In genomic region chr1:230624097-230624713, GRCh38 we compare ENCODE assay signal across 34 cellular contexts.
"Had no signal": no experiment of that assay in that cellular context is flagged by ENCODE, and none has a peak within 500 bp of the region (broad histone marks: within the 10 kb centered on the region; RNA-seq: fewer than 3 reads in every experiment).

No MANE protein-coding gene starts in this region.

- H3K4me1 ChIP-seq: adrenal gland, body of pancreas, esophagus squamous epithelium, gastroesophageal sphincter had no signal

- H3K27ac Mint-ChIP-seq: activated CD4-positive, alpha-beta memory T cell treated with anti-CD3 and anti-CD28 coated beads for 36 hours; activated CD4-positive, alpha-beta T cell treated with anti-CD3 and anti-CD28 coated beads for 36 hours; activated CD4-positive, alpha-beta T cell treated with anti-CD3 and anti-CD28 coated beads, Interleukin-2, amount 10 ng/mL, durations not matched to agents 24 days and 14 days; activated CD8-positive, alpha-beta memory T cell treated with anti-CD3 and anti-CD28 coated beads, Interleukin-2, amount 10 ng/mL, durations not matched to agents 7 days and 5 days; activated CD8-positive, alpha-beta T cell treated with anti-CD3 and anti-CD28 coated beads, Interleukin-2, amount 10 ng/mL, durations not matched to agents 7 days and 5 days; activated naive CD4-positive, alpha-beta T cell treated with anti-CD3 and anti-CD28 coated beads for 36 hours; activated naive CD4-positive, alpha-beta T cell treated with anti-CD3 and anti-CD28 coated beads, Interleukin-2, amount 50 U/mL, for 24 hours; activated naive CD8-positive, alpha-beta T cell treated with anti-CD3 and anti-CD28 coated beads for 36 hours; activated naive CD8-positive, alpha-beta T cell treated with anti-CD3 and anti-CD28 coated beads, Interleukin-2, amount 50 U/mL, for 24 hours; activated T-helper 1 cell treated with anti-CD3 and anti-CD28 coated beads, Interleukin-12 subunit alpha, Interleukin-12 subunit beta, Interleukin-2, Interleukin-4 antibody, amounts not matched to agents 30 ng/mL and 10 ng/mL and 1 ng/mL, durations not matched to agents 14 hours and 24 hours and 36 hours; activated T-helper 2 cell treated with anti-CD3 and anti-CD28 coated beads, Interferon-gamma antibody, Interleukin-2, Interleukin-4, amounts not matched to agents 10 μg/mL and 5 μg/mL and 100 μg/mL, durations not matched to agents 14 hours and 24 hours and 36 hours; effector memory CD8-positive, alpha-beta T cell had no signal

- H3K36me3 Mint-ChIP-seq: activated CD4-positive, alpha-beta memory T cell treated with anti-CD3 and anti-CD28 coated beads for 36 hours; activated CD8-positive, alpha-beta memory T cell treated with anti-CD3 and anti-CD28 coated beads, Interleukin-2, amount 10 ng/mL, durations not matched to agents 7 days and 5 days; activated naive CD4-positive, alpha-beta T cell treated with anti-CD3 and anti-CD28 coated beads, Interleukin-2, amount 50 U/mL, for 24 hours; activated naive CD8-positive, alpha-beta T cell treated with anti-CD3 and anti-CD28 coated beads for 36 hours had no signal

- FAIRE-seq: colon, endometrium, endothelial cell of umbilical vein had no signal

- ATAC-seq: activated CD4-positive, alpha-beta T cell treated with anti-CD3 and anti-CD28 coated beads for 36 hours; activated CD8-positive, alpha-beta memory T cell treated with anti-CD3 and anti-CD28 coated beads, Interleukin-2, amount 10 ng/mL, durations not matched to agents 7 days and 5 days; activated CD8-positive, alpha-beta T cell treated with anti-CD3 and anti-CD28 coated beads, Interleukin-2, amount 10 ng/mL, durations not matched to agents 7 days and 5 days; activated naive CD8-positive, alpha-beta T cell treated with anti-CD3 and anti-CD28 coated beads, Interleukin-2, amount 50 U/mL, for 24 hours; body of pancreas; effector memory CD8-positive, alpha-beta T cell; gastroesophageal sphincter had no signal

- H3K9me3 Mint-ChIP-seq: activated CD4-positive, alpha-beta memory T cell treated with anti-CD3 and anti-CD28 coated beads for 36 hours; activated CD4-positive, alpha-beta T cell treated with anti-CD3 and anti-CD28 coated beads, Interleukin-2, amount 10 ng/mL, durations not matched to agents 24 days and 14 days; activated naive CD4-positive, alpha-beta T cell treated with anti-CD3 and anti-CD28 coated beads for 36 hours; activated naive CD4-positive, alpha-beta T cell treated with anti-CD3 and anti-CD28 coated beads, Interleukin-2, amount 50 U/mL, for 24 hours; activated naive CD8-positive, alpha-beta T cell treated with anti-CD3 and anti-CD28 coated beads for 36 hours; activated naive CD8-positive, alpha-beta T cell treated with anti-CD3 and anti-CD28 coated beads, Interleukin-2, amount 50 U/mL, for 24 hours; activated T-helper 1 cell treated with anti-CD3 and anti-CD28 coated beads, Interleukin-12 subunit alpha, Interleukin-12 subunit beta, Interleukin-2, Interleukin-4 antibody, amounts not matched to agents 30 ng/mL and 10 ng/mL and 1 ng/mL, durations not matched to agents 14 hours and 24 hours and 36 hours; activated T-helper 2 cell treated with anti-CD3 and anti-CD28 coated beads, Interferon-gamma antibody, Interleukin-2, Interleukin-4, amounts not matched to agents 10 μg/mL and 5 μg/mL and 100 μg/mL, durations not matched to agents 14 hours and 24 hours and 36 hours; effector memory CD8-positive, alpha-beta T cell had no signal

- H3K27ac ChIP-seq: adrenal gland, body of pancreas, epithelial cell of prostate, esophagus squamous epithelium, gastroesophageal sphincter had no signal

- H3K4me3 ChIP-seq: adrenal gland, body of pancreas, esophagus squamous epithelium, gastroesophageal sphincter had no signal

- H3K9me3 ChIP-seq: adrenal gland, body of pancreas, esophagus squamous epithelium, gastroesophageal sphincter had no signal

- H3K4me3 Mint-ChIP-seq: activated CD4-positive, alpha-beta memory T cell treated with anti-CD3 and anti-CD28 coated beads for 36 hours; activated CD4-positive, alpha-beta T cell treated with anti-CD3 and anti-CD28 coated beads for 36 hours; activated CD4-positive, alpha-beta T cell treated with anti-CD3 and anti-CD28 coated beads, Interleukin-2, amount 10 ng/mL, durations not matched to agents 24 days and 14 days; activated CD8-positive, alpha-beta memory T cell treated with anti-CD3 and anti-CD28 coated beads, Interleukin-2, amount 10 ng/mL, durations not matched to agents 7 days and 5 days; activated CD8-positive, alpha-beta T cell treated with anti-CD3 and anti-CD28 coated beads, Interleukin-2, amount 10 ng/mL, durations not matched to agents 7 days and 5 days; activated naive CD4-positive, alpha-beta T cell treated with anti-CD3 and anti-CD28 coated beads for 36 hours; activated naive CD4-positive, alpha-beta T cell treated with anti-CD3 and anti-CD28 coated beads, Interleukin-2, amount 50 U/mL, for 24 hours; activated naive CD8-positive, alpha-beta T cell treated with anti-CD3 and anti-CD28 coated beads for 36 hours; activated naive CD8-positive, alpha-beta T cell treated with anti-CD3 and anti-CD28 coated beads, Interleukin-2, amount 50 U/mL, for 24 hours; activated T-helper 1 cell treated with anti-CD3 and anti-CD28 coated beads, Interleukin-12 subunit alpha, Interleukin-12 subunit beta, Interleukin-2, Interleukin-4 antibody, amounts not matched to agents 30 ng/mL and 10 ng/mL and 1 ng/mL, durations not matched to agents 14 hours and 24 hours and 36 hours; effector memory CD8-positive, alpha-beta T cell had no signal

- H3K36me3 ChIP-seq: adrenal gland, esophagus squamous epithelium, gastroesophageal sphincter had no signal

- H3K4me1 Mint-ChIP-seq: activated CD4-positive, alpha-beta T cell treated with anti-CD3 and anti-CD28 coated beads for 36 hours; activated CD4-positive, alpha-beta T cell treated with anti-CD3 and anti-CD28 coated beads, Interleukin-2, amount 10 ng/mL, durations not matched to agents 24 days and 14 days; activated CD8-positive, alpha-beta memory T cell treated with anti-CD3 and anti-CD28 coated beads, Interleukin-2, amount 10 ng/mL, durations not matched to agents 7 days and 5 days; activated naive CD4-positive, alpha-beta T cell treated with anti-CD3 and anti-CD28 coated beads, Interleukin-2, amount 50 U/mL, for 24 hours; activated naive CD8-positive, alpha-beta T cell treated with anti-CD3 and anti-CD28 coated beads for 36 hours; activated naive CD8-positive, alpha-beta T cell treated with anti-CD3 and anti-CD28 coated beads, Interleukin-2, amount 50 U/mL, for 24 hours had no signal

- DNase-seq: activated CD4-positive, alpha-beta memory T cell treated with anti-CD3 and anti-CD28 coated beads for 36 hours; activated CD4-positive, alpha-beta T cell treated with anti-CD3 and anti-CD28 coated beads for 36 hours; activated CD4-positive, alpha-beta T cell treated with anti-CD3 and anti-CD28 coated beads, Interleukin-2, amount 10 ng/mL, durations not matched to agents 24 days and 14 days; activated CD4-positive, CD25-positive, alpha-beta regulatory T cell; activated CD4-positive, CD25-positive, alpha-beta regulatory T cell treated with anti-CD3 and anti-CD28 coated beads, Interleukin-2, amount 50 U/mL, for 72 hours; activated CD8-positive, alpha-beta memory T cell treated with anti-CD3 and anti-CD28 coated beads, Interleukin-2, amount 10 ng/mL, durations not matched to agents 7 days and 5 days; activated CD8-positive, alpha-beta memory T cell treated with anti-CD3 and anti-CD28 coated beads, Interleukin-2, amount 50 U/mL, for 4 hours; activated CD8-positive, alpha-beta T cell treated with anti-CD3 and anti-CD28 coated beads, Interleukin-2, amount 10 ng/mL, durations not matched to agents 7 days and 5 days; activated effector memory CD4-positive, alpha-beta T cell treated with anti-CD3 and anti-CD28 coated beads, Interleukin-2, amount 50 U/mL, for 16 hours; activated naive CD4-positive, alpha-beta T cell treated with anti-CD3 and anti-CD28 coated beads for 36 hours; activated naive CD8-positive, alpha-beta T cell treated with anti-CD3 and anti-CD28 coated beads for 36 hours; activated naive CD8-positive, alpha-beta T cell treated with anti-CD3 and anti-CD28 coated beads, Interleukin-2, amount 50 U/mL, for 24 hours; activated T-cell treated with anti-CD3 and anti-CD28 coated beads, Interleukin-2, amount 50 U/mL, for 1 hour; activated T-cell treated with anti-CD3 and anti-CD28 coated beads, Interleukin-2, amount 50 U/mL, for 48 hours; adrenal gland; amygdala; aorta; body of pancreas; caudate nucleus; cortex of kidney; dermis blood vessel endothelial cell; effector CD4-positive, alpha-beta T cell; effector memory CD8-positive, alpha-beta T cell; esophagus squamous epithelium; foreskin melanocyte; T-helper 2 cell had no signal

- H3K27me3 ChIP-seq: adrenal gland, body of pancreas had no signal
